9 cellular contexts compared by ENCODE assay signal in the genomic region with DNA sequence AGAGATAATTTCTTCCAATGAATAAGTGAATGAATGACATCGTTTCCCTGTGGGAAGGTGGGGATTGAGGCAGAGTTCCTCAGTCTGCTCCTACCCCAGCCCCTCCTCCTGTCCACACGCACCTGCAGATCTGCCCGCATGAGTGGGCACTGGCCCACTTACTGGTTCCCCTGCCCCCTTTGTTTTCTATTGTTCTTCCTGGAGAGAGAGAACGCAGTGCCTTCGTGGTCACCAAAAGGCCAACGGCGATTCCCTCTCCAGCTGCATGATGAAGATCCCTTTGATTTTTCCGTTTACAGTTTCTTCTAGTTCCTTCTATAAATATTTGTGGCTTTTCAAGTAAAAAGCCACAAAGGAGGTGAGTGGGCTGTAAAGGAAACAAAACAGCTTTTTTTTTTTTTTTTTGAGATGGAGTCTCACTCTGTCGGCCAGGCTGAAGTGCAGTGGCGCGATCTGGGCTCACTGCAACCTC. TPM values are rescaled to one million over a fixed set of nuclear protein-coding genes. Genes with fewer than 3 reads are reported as not detected.
DNase-seq lines count a peak whose midpoint lies in the region; ATAC-seq and TF ChIP-seq lines count a peak whose summit lies in the region.
"Had no signal": no experiment of that assay in that cellular context is flagged by ENCODE, and none has a peak within 500 bp of the region (broad histone marks: within the 10 kb centered on the region; RNA-seq: fewer than 3 reads in every experiment).

No MANE protein-coding gene starts in this region.

- peaks cover 0 to 18% (median 9%) of the 10 kb centered on the region in 4 donors for H3K4me1 ChIP-seq in sigmoid colon
- H3K4me1 ChIP-seq in BE2C = no peaks in the 10 kb centered on the region; the same call in 1 of the 2 replicates

- H3K27me3 ChIP-seq in sigmoid colon (no peaks in the 10 kb centered on the region), BE2C (no peaks in the 10 kb centered on the region)

- ATAC-seq in HG03175 (IDR thresholded peaks at IDR 0.05; ENCODE audit: unreplicated experiment) = no peak

- no peaks in the 10 kb centered on the region for H3K9me3 ChIP-seq in sigmoid colon
- no peaks in the 10 kb centered on the region for H3K9me3 ChIP-seq in BE2C

- no peak for TF ChIP-seq EP300 in sigmoid colon (IDR thresholded peaks at IDR 0.05)

- H3K4me3 Mint-ChIP-seq in T-helper 2 cell treated with Interferon-gamma antibody and Interleukin-4, amounts not matched to agents 5 μg/mL and 100 μg/mL, for 36 hours = peak overlapping the region; percentile 79

- TF ChIP-seq POLR2A in sigmoid colon (IDR thresholded peaks at IDR 0.05) = no peak

- no peak overlapping the region for H3K27ac ChIP-seq in sigmoid colon

- H3K4me3 ChIP-seq in sigmoid colon (no peak overlapping the region), BE2C (ENCODE audit: low read depth, low read length) (no peak overlapping the region)

- peaks cover 17% of the 10 kb centered on the region for H3K36me3 Mint-ChIP-seq in T-helper 2 cell treated with Interferon-gamma antibody and Interleukin-4, amounts not matched to agents 5 μg/mL and 100 μg/mL, for 36 hours (ENCODE audit: low read depth)

- peak overlapping the region; percentile 87 for H3K27ac Mint-ChIP-seq in T-helper 2 cell treated with Interferon-gamma antibody and Interleukin-4, amounts not matched to agents 5 μg/mL and 100 μg/mL, for 36 hours

- DNase-seq in A172 (ENCODE audit: low spot score) (peak; percentile 51), GDM1 (lab: John Stamatoyannopoulos, UW) (peak; percentile 42), kidney tubule cell (ENCODE audit: low spot score) (peak; percentile 37), sigmoid colon (no peak), midbrain (lab: John Stamatoyannopoulos, UW) (no peak), BE2C (no peak)
- DNase-seq in T-helper 2 cell treated with Interferon-gamma antibody and Interleukin-4, amounts not matched to agents 5 μg/mL and 100 μg/mL, for 36 hours (ENCODE audit: low spot score) = no peak

- TF ChIP-seq CTCF in sigmoid colon (IDR thresholded peaks at IDR 0.05) (no peak), BE2C (IDR thresholded peaks at IDR 0.05; ENCODE audit: low read depth, low read length) (no peak)

- H3K27me3 Mint-ChIP-seq in T-helper 2 cell treated with Interferon-gamma antibody and Interleukin-4, amounts not matched to agents 5 μg/mL and 100 μg/mL, for 36 hours (ENCODE audit: low read depth) = no peaks in the 10 kb centered on the region

- WGBS in sigmoid colon, 2 donors = 23 to 50% methylated on average over 11 of the region's 11 CpGs

- H3K9me3 Mint-ChIP-seq in T-helper 2 cell treated with Interferon-gamma antibody and Interleukin-4, amounts not matched to agents 5 μg/mL and 100 μg/mL, for 36 hours = no peaks in the 10 kb centered on the region

- H3K36me3 ChIP-seq in sigmoid colon (peaks cover 0 to 10% (median 4%) of the 10 kb centered on the region in 4 donors), BE2C (no peaks in the 10 kb centered on the region)

- intact Hi-C loops in sigmoid colon (cut with DNase I) = no loop called here

- H3K4me1 Mint-ChIP-seq in T-helper 2 cell treated with Interferon-gamma antibody and Interleukin-4, amounts not matched to agents 5 μg/mL and 100 μg/mL, for 36 hours (ENCODE audit: low read depth) = peaks cover 27% of the 10 kb centered on the region

RNA-seq across cellular contexts. Expression of gene FPGS, which starts 5.7 kb away (rescaled TPM):
- total RNA-seq in A172 (2014; rRNA removed; shearing (Covaris generic)) = 146 and 147 TPM in 2 replicates
- total RNA-seq in sigmoid colon = 10 to 100 TPM; 32.1 to 47.9 (median 35.8) TPM
- 10 to 100 TPM in 2 of 3 donors, 1 to 10 TPM in 1; 9.2 to 51.3 (median 16.8) TPM for polyA plus RNA-seq in sigmoid colon
- 75.4 TPM for polyA plus RNA-seq in BE2C (2012; ENCODE audit: insufficient read depth, insufficient read length, low read depth)

RNA-seq across cellular contexts. Expression of gene CDK9, which starts 11.1 kb away (rescaled TPM):
- 36.9 and 61.3 TPM in 2 replicates for total RNA-seq in A172 (2014; rRNA removed; shearing (Covaris generic))
- 10 to 100 TPM; 44.9 to 77.2 (median 51.8) TPM for total RNA-seq in sigmoid colon
- 10 to 100 TPM; 28.9 to 47.2 (median 32.4) TPM for polyA plus RNA-seq in sigmoid colon
- 167 TPM for polyA plus RNA-seq in BE2C (2012; ENCODE audit: insufficient read depth, insufficient read length, low read depth)

RNA-seq across cellular contexts. Expression of gene SH2D3C, which starts 18.5 kb away (rescaled TPM):
- total RNA-seq in A172 (2014; rRNA removed; shearing (Covaris generic)) = 1.7 and 2.1 TPM in 2 replicates
- 1 to 10 TPM; 3.1 to 7.2 (median 4.9) TPM for total RNA-seq in sigmoid colon
- 10 to 100 TPM in 1 of 3 donors, 1 to 10 TPM in 2; 1.4 to 11.3 (median 6.6) TPM for polyA plus RNA-seq in sigmoid colon
- 12.5 TPM for polyA plus RNA-seq in BE2C (2012; ENCODE audit: insufficient read depth, insufficient read length, low read depth)
- total RNA-seq: epithelial cell of proximal tubule had no signal

RNA-seq across cellular contexts. Expression of gene ENG, which starts 57.5 kb away (rescaled TPM):
- 35.4 and 49.5 TPM in 2 replicates for total RNA-seq in A172 (2014; rRNA removed; shearing (Covaris generic))
- total RNA-seq in sigmoid colon = 10 to 100 TPM; 17.1 to 28.5 (median 20.6) TPM
- 10 to 100 TPM in 2 of 3 donors, 1 to 10 TPM in 1; 5.4 to 50.4 (median 25.7) TPM for polyA plus RNA-seq in sigmoid colon
- polyA plus RNA-seq in BE2C (2012; ENCODE audit: insufficient read depth, insufficient read length, low read depth) = 9.0 TPM

Comparison
In these comparisons a context has a peak if more than half of its experiments do, and no peak if none do; other contexts are left out.
1. DNase-seq: peak in A172 (single experiment), GDM1 (single experiment) and kidney tubule cell (single experiment); none in T-helper 2 cell treated with Interferon-gamma antibody and Interleukin-4, amounts not matched to agents 5 μg/mL and 100 μg/mL, for 36 hours (single experiment), sigmoid colon (single experiment), midbrain (single experiment) and BE2C (single experiment).